16 cellular contexts compared by ENCODE assay signal in the genomic region with DNA sequence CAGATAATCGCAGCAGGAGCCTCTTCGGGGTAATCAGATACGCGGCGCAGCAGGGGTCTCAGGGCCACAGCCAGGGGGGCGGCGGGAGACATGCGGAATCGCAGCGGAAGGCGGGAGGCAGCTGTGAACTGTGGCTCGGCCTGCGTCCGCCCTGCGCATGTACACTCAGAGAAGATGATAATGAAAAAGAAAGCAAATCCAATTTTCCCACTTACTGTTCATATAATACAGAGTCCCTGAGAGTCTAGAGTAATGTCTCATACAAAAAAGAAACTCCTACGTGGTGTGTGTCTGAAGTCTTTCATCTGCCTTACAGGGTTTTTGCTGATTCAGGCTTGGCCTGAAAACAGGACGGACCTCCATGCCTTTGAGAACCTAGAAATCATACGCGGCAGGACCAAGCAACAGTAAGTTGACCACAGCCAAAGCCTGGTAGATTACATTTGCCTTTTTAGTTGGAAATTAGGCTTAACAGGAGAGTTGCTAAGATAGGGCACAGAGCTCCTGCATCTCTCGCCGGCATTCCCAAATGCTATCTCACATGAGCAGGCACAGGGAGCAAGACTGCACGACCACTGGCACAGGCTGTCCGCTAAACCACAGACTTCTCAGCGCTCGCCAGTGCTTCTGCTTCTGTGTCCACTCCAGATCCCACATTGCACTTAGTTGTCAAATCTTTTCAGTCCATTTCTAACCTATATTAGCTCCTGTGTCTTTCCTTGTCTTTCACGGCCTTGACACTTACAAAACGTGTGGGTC.
DNase-seq lines count a peak whose midpoint lies in the region; ATAC-seq and TF ChIP-seq lines count a peak whose summit lies in the region.
"Had no signal": no experiment of that assay in that cellular context is flagged by ENCODE, and none has a peak within 500 bp of the region (broad histone marks: within the 10 kb centered on the region; RNA-seq: fewer than 3 reads in every experiment).

No MANE protein-coding gene starts in this region.

- ATAC-seq in sciatic nerve (peak; percentile 47), HG02973 (IDR thresholded peaks at IDR 0.05; ENCODE audit: unreplicated experiment) (no peak)
- ATAC-seq: natural killer cell had no signal

- H3K4me3 ChIP-seq in HUES6 (ENCODE audit: low read depth, low read length) (peak overlapping the region; percentile 31; the same call in 1 of the 2 replicates), astrocyte of the spinal cord (ENCODE audit: low read depth, low read length) (no peak overlapping the region), right atrium auricular region (no peak overlapping the region)
- H3K4me3 ChIP-seq: sigmoid colon had no signal

- TF ChIP-seq CTCF in astrocyte of the spinal cord (IDR thresholded peaks at IDR 0.05; ENCODE audit: low read depth, low read length): no peak
- TF ChIP-seq CTCF in right atrium auricular region (IDR thresholded peaks at IDR 0.05): no peak

- intact Hi-C loops in sciatic nerve (cut with DNase I): loop anchor here (5.0 kb wide), 1 partner anchor 1390 kb away; no protein-coding TSS in a partner anchor

- peak overlapping the region; percentile 26 for H3K9ac ChIP-seq in HUES6 (ENCODE audit: low read length)

- H3K4me1 ChIP-seq in HUES6 (ENCODE audit: control insufficient read depth, insufficient read depth, low read length): peaks cover 32% of the 10 kb centered on the region
- no peaks in the 10 kb centered on the region for H3K4me1 ChIP-seq in right atrium auricular region
- H3K4me1 ChIP-seq: sigmoid colon had no signal

- no peak overlapping the region for H3K27ac ChIP-seq in HUES6 (ENCODE audit: low read depth, low read length)
- peak overlapping the region; percentile 6 to 12 for H3K27ac ChIP-seq in right atrium auricular region
- H3K27ac ChIP-seq: sigmoid colon had no signal

- in situ Hi-C loops in astrocyte of the spinal cord (cut with HindIII; ENCODE audit: low sequenced_read_pairs): no loop called here

- H3K9me3 ChIP-seq in HUES6 (ENCODE audit: control insufficient read depth, insufficient read depth, low read depth, low read length) (no peaks in the 10 kb centered on the region), right atrium auricular region (no peaks in the 10 kb centered on the region)
- H3K9me3 ChIP-seq: sigmoid colon had no signal

- DNase-seq in astrocyte of the spinal cord (ENCODE audit: low read depth, low spot score) (peak; percentile 53), right atrium auricular region (ENCODE audit: low spot score) (no peak), sciatic nerve (ENCODE audit: low spot score) (no peak), NCI-H187 treated with DMSO at 0.1 percent for 48 hours (lab: John Stamatoyannopoulos, UW) (no peak)
- no peak for DNase-seq in activated effector memory CD4-positive, alpha-beta T cell treated with Interleukin-2 at 50 U/mL for 16 hours
- DNase-seq in activated effector memory CD4-positive, alpha-beta T cell treated with anti-CD3 and anti-CD28 coated beads, Interleukin-2, amount 50 U/mL, for 16 hours: no peak
- DNase-seq: activated CD4-positive, alpha-beta memory T cell treated with anti-CD3 and anti-CD28 coated beads for 36 hours; activated T-cell treated with anti-CD3 and anti-CD28 coated beads, Interleukin-2, amount 50 U/mL, for 24 hours; CD8-positive, alpha-beta memory T cell; natural killer cell; NCI-H2029; sigmoid colon; stimulated activated CD4-positive, alpha-beta T cell treated with anti-CD3 and anti-CD28 coated beads, Interleukin-2, amount 100 ng/mL, for 48 hours; substantia nigra had no signal

- H3K36me3 ChIP-seq in HUES6 (ENCODE audit: control insufficient read depth, insufficient read depth, low read length) (no peaks in the 10 kb centered on the region), right atrium auricular region (peaks cover 68% of the 10 kb centered on the region)

- H3K27me3 ChIP-seq in HUES6 (ENCODE audit: control insufficient read depth, insufficient read depth, low read length) (no peaks in the 10 kb centered on the region), right atrium auricular region (no peaks in the 10 kb centered on the region)
- H3K27me3 ChIP-seq: sigmoid colon had no signal
